Comparison of ENCODE assay signal across 8 cellular contexts in genomic region chr1:221712776-221713431, GRCh38. TPM values are rescaled to one million over a fixed set of nuclear protein-coding genes. Genes with fewer than 3 reads are reported as not detected.
DNase-seq lines count a peak whose midpoint lies in the region; ATAC-seq and TF ChIP-seq lines count a peak whose summit lies in the region.

No MANE protein-coding gene starts in this region.

- TF ChIP-seq CTCF in GM12865 (IDR thresholded peaks at IDR 0.05; ENCODE audit: insufficient read depth, low read depth, low read length, missing control alignments) (no peak), gastrocnemius medialis (IDR thresholded peaks at IDR 0.05 in 4 of 5, conservative IDR thresholded peaks at IDR 0.05 in 1 of 5) (no peak), osteocyte (IDR thresholded peaks at IDR 0.05) (no peak)

- peaks cover 74 to 79% of the 10 kb centered on the region in 2 donors for H3K4me1 ChIP-seq in gastrocnemius medialis

- H3K9me3 ChIP-seq in gastrocnemius medialis, result no peaks in the 10 kb centered on the region

- H3K36me3 ChIP-seq in gastrocnemius medialis, result no peaks in the 10 kb centered on the region

- intact Hi-C loops in gastrocnemius medialis (cut with DNase I; ENCODE audit: low total_unique reads), result no loop called here

- peak overlapping the region; percentile 79 for H3K4me3 Mint-ChIP-seq in activated T-helper 17 cell treated with anti-CD3 and anti-CD28 coated beads, Interleukin-2, amount 50 U/mL, for 72 hours
- no peak overlapping the region for H3K4me3 Mint-ChIP-seq in osteocyte (ENCODE audit: unreplicated experiment)

- no peaks in the 10 kb centered on the region for H3K9me3 Mint-ChIP-seq in activated T-helper 17 cell treated with anti-CD3 and anti-CD28 coated beads, Interleukin-2, amount 50 U/mL, for 72 hours
- H3K9me3 Mint-ChIP-seq in osteocyte (ENCODE audit: unreplicated experiment), result no peaks in the 10 kb centered on the region

- in situ Hi-C loops in gastrocnemius medialis (cut with MboI; ENCODE audit: low sequenced_read_pairs in 4 of 4), result no loop called here

- H3K27me3 ChIP-seq in gastrocnemius medialis, result no peaks in the 10 kb centered on the region

- H3K27ac ChIP-seq in gastrocnemius medialis, result peak overlapping the region; percentile 74 to 78 (median 77)

- peak; percentile 85 for DNase-seq in GM12865 (ENCODE audit: low read depth)
- DNase-seq in NCI-H69 (lab: John Stamatoyannopoulos, UW), result peak; percentile 39
- DNase-seq in gastrocnemius medialis, result no peak
- DNase-seq in mesenteric fat pad (ENCODE audit: low spot score), result no peak
- DNase-seq in osteocyte (ENCODE audit: extremely low spot score, unreplicated experiment), result no peak
- DNase-seq in NCI-H1092 treated with DMSO at 0.1 percent for 48 hours (lab: John Stamatoyannopoulos, UW), result no peak

- no peak for TF ChIP-seq POLR2A in gastrocnemius medialis (IDR thresholded peaks at IDR 0.05)

- peak overlapping the region; percentile 8; the same call in 1 of the 2 replicates for H3K4me3 ChIP-seq in GM12865 (ENCODE audit: low read depth, low read length)
- no peak overlapping the region for H3K4me3 ChIP-seq in gastrocnemius medialis

- H3K4me1 Mint-ChIP-seq in activated T-helper 17 cell treated with anti-CD3 and anti-CD28 coated beads, Interleukin-2, amount 50 U/mL, for 72 hours, result peaks cover 47% of the 10 kb centered on the region
- H3K4me1 Mint-ChIP-seq in osteocyte (ENCODE audit: unreplicated experiment), result peaks cover 47% of the 10 kb centered on the region

- H3K27ac Mint-ChIP-seq in activated T-helper 17 cell treated with anti-CD3 and anti-CD28 coated beads, Interleukin-2, amount 50 U/mL, for 72 hours, result peak overlapping the region; percentile 94
- no peak overlapping the region for H3K27ac Mint-ChIP-seq in osteocyte (ENCODE audit: unreplicated experiment)

- H3K36me3 Mint-ChIP-seq in activated T-helper 17 cell treated with anti-CD3 and anti-CD28 coated beads, Interleukin-2, amount 50 U/mL, for 72 hours (ENCODE audit: low read depth), result peaks cover 5% of the 10 kb centered on the region
- no peaks in the 10 kb centered on the region for H3K36me3 Mint-ChIP-seq in osteocyte (ENCODE audit: unreplicated experiment)

- no peaks in the 10 kb centered on the region for H3K27me3 Mint-ChIP-seq in activated T-helper 17 cell treated with anti-CD3 and anti-CD28 coated beads, Interleukin-2, amount 50 U/mL, for 72 hours
- H3K27me3 Mint-ChIP-seq in osteocyte (ENCODE audit: unreplicated experiment), result no peaks in the 10 kb centered on the region

- ATAC-seq in GM21825 (IDR thresholded peaks at IDR 0.05; ENCODE audit: unreplicated experiment) (peak; percentile 58), gastrocnemius medialis (no peak)
- peak; percentile 62 for ATAC-seq in activated T-helper 17 cell treated with anti-CD3 and anti-CD28 coated beads, Interleukin-2, amount 50 U/mL, for 72 hours (replicated peaks)

RNA-seq across cellular contexts. Expression of gene DUSP10, which starts 29.0 kb away (rescaled TPM):
- 10 to 100 TPM in 1 of 2 donors, 1 to 10 TPM in 1; 8.2 to 11.7 TPM for total RNA-seq in activated T-helper 17 cell treated with anti-CD3 and anti-CD28 coated beads, Interleukin-2, amount 50 U/mL, for 72 hours
- total RNA-seq in gastrocnemius medialis (1 to 10 TPM; 2.9 to 7.0 (median 5.9) TPM), mesenteric fat pad (5.8 TPM), osteocyte (3.0 and 3.2 TPM in 2 replicates)

Comparison
In these comparisons a context has a peak if more than half of its experiments do, and no peak if none do; other contexts are left out.
1. DNase-seq: peak in GM12865 (single experiment) and NCI-H69 (single experiment); none in gastrocnemius medialis (0 of 2), mesenteric fat pad (single experiment), osteocyte (single experiment) and NCI-H1092 treated with DMSO at 0.1 percent for 48 hours (single experiment).
2. ATAC-seq: peak in GM21825 (single experiment) and activated T-helper 17 cell treated with anti-CD3 and anti-CD28 coated beads, Interleukin-2, amount 50 U/mL, for 72 hours (single experiment); none in gastrocnemius medialis (0 of 2).